Comparison of ENCODE assay signal across 1 cellular context in genomic region chrX:80431502-80431832, GRCh38.
TF ChIP-seq lines count a peak whose summit lies in the region.

No MANE protein-coding gene starts in this region.

TF ChIP-seq in WTC11, 78 proteins besides CTCF, POLR2A, EP300 and RAD21 (continued from another document):
- TF ChIP-seq, protein P1, sequence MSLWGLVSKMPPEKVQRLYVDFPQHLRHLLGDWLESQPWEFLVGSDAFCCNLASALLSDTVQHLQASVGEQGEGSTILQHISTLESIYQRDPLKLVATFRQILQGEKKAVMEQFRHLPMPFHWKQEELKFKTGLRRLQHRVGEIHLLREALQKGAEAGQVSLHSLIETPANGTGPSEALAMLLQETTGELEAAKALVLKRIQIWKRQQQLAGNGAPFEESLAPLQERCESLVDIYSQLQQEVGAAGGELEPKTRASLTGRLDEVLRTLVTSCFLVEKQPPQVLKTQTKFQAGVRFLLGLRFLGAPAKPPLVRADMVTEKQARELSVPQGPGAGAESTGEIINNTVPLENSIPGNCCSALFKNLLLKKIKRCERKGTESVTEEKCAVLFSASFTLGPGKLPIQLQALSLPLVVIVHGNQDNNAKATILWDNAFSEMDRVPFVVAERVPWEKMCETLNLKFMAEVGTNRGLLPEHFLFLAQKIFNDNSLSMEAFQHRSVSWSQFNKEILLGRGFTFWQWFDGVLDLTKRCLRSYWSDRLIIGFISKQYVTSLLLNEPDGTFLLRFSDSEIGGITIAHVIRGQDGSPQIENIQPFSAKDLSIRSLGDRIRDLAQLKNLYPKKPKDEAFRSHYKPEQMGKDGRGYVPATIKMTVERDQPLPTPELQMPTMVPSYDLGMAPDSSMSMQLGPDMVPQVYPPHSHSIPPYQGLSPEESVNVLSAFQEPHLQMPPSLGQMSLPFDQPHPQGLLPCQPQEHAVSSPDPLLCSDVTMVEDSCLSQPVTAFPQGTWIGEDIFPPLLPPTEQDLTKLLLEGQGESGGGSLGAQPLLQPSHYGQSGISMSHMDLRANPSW (CRISPR knock-in tag; conservative IDR thresholded peaks at IDR 0.05; ENCODE audit: low read depth) = no peak
TF ChIP-seq in WTC11: peak in this region for 0.
